ENCODE assay signal across 19 cellular contexts in genomic region chr15:85905626-85906025, GRCh38.
DNase-seq lines count a peak whose midpoint lies in the region; ATAC-seq and TF ChIP-seq lines count a peak whose summit lies in the region.
"Had no signal": no experiment of that assay in that cellular context is flagged by ENCODE, and none has a peak within 500 bp of the region (broad histone marks: within the 10 kb centered on the region; RNA-seq: fewer than 3 reads in every experiment).

No MANE protein-coding gene starts in this region.

- H3K14ac ChIP-seq in neuronal stem cell (ENCODE audit: low read length), result no peak overlapping the region

- peaks cover 9% of the 10 kb centered on the region for H3K27me3 Mint-ChIP-seq in GM23338 (ENCODE audit: insufficient read depth, low read depth, poor library complexity)
- peaks cover 4% of the 10 kb centered on the region for H3K27me3 Mint-ChIP-seq in endodermal cell (ENCODE audit: insufficient read depth)

- no peak overlapping the region for H3K4me3 ChIP-seq in GM23338
- no peak overlapping the region for H3K4me3 ChIP-seq in endodermal cell (ENCODE audit: low read length)
- no peak overlapping the region for H3K4me3 ChIP-seq in neuronal stem cell (ENCODE audit: low read length in 2 of 2)
- no peak overlapping the region for H3K4me3 ChIP-seq in lower lobe of right lung
- H3K4me3 ChIP-seq: BLaER1 had no signal

- H2BK5ac ChIP-seq in neuronal stem cell (ENCODE audit: low read length), result no peak overlapping the region

- H3K9me3 ChIP-seq in endodermal cell (ENCODE audit: control insufficient read depth, low read length) (no peaks in the 10 kb centered on the region), neuronal stem cell (replicated peaks in 1 of 2; ENCODE audit: control insufficient read depth in 2 of 2, insufficient read depth in 1 of 2, low read depth in 1 of 2, low read length in 2 of 2) (no peaks in the 10 kb centered on the region), lower lobe of right lung (no peaks in the 10 kb centered on the region)
- H3K9me3 ChIP-seq: BLaER1, Caco-2 had no signal

- 85 to 91% methylated on average over 4 to 7 of the region's 7 CpGs for WGBS in endodermal cell (ENCODE audit: insufficient coverage in 1 of 2, insufficient read length in 1 of 2), 2 experiments
- no CpG with 5 or more reads among the region's 7 CpGs for WGBS in neuronal stem cell (ENCODE audit: extremely low coverage in 2 of 2, insufficient read length in 2 of 2, insufficient replicate concordance in 1 of 2), 2 donors

- no peak overlapping the region for H3K23ac ChIP-seq in neuronal stem cell (ENCODE audit: low read depth, low read length, poor library complexity)

- no peaks in the 10 kb centered on the region for H4K20me1 ChIP-seq in GM23338 (replicated peaks; ENCODE audit: insufficient read depth)
- H4K20me1 ChIP-seq: BLaER1 had no signal

- intact Hi-C loops in lower lobe of right lung (cut with DNase I), result no loop called here

- H3K18ac ChIP-seq in neuronal stem cell (ENCODE audit: low read length), result peak overlapping the region; percentile 62

- peak; percentile 47; the same call in 2 of the 3 replicates for ATAC-seq in GM23338
- no peak for ATAC-seq in lower lobe of right lung
- ATAC-seq: CD8-positive, alpha-beta T cell; HCT116 had no signal

- TF ChIP-seq CTCF in GM23338 (conservative IDR thresholded peaks at IDR 0.05; ENCODE audit: low read depth in 2 of 2), result no peak
- no peak for TF ChIP-seq CTCF in endodermal cell (conservative IDR thresholded peaks at IDR 0.05)
- TF ChIP-seq CTCF in lower lobe of right lung (IDR thresholded peaks at IDR 0.05), result no peak

- DNase-seq in GM23338 (ENCODE audit: low spot score), result no peak
- peak; percentile 93 for DNase-seq in astrocyte of the hippocampus (ENCODE audit: low read depth, low spot score)
- DNase-seq in endodermal cell, result no peak
- DNase-seq in neuronal stem cell (ENCODE audit: low spot score), result no peak
- DNase-seq in HuH-7 (ENCODE audit: low spot score), result no peak
- DNase-seq in stimulated activated CD4-positive, alpha-beta T cell treated with anti-CD3 and anti-CD28 coated beads, Interleukin-2, amount 100 ng/mL, for 48 hours, result no peak
- no peak for DNase-seq in lower lobe of right lung
- no peak for DNase-seq in NCI-H187 (lab: John Stamatoyannopoulos, UW)
- DNase-seq: Caco-2; CD4-positive, CD25-positive, alpha-beta regulatory T cell; CD8-positive, alpha-beta T cell; DMS153; DND-41; H9 had no signal

- H3K27ac Mint-ChIP-seq in GM23338 (no peak overlapping the region), endodermal cell (no peak overlapping the region)
- H3K27ac Mint-ChIP-seq: B cell; CD4-positive, CD25-positive, alpha-beta regulatory T cell; CD8-positive, alpha-beta T cell; H9 had no signal

- H3K36me3 ChIP-seq in GM23338 (ENCODE audit: insufficient read depth), result no peaks in the 10 kb centered on the region
- H3K36me3 ChIP-seq in endodermal cell (ENCODE audit: control insufficient read depth, insufficient read depth, low read length), result no peaks in the 10 kb centered on the region
- H3K36me3 ChIP-seq in neuronal stem cell (replicated peaks in 1 of 2; ENCODE audit: control insufficient read depth in 2 of 2, insufficient read depth in 2 of 2, low read length in 2 of 2), result no peaks in the 10 kb centered on the region
- no peaks in the 10 kb centered on the region for H3K36me3 ChIP-seq in lower lobe of right lung
- H3K36me3 ChIP-seq: BLaER1 had no signal

- no peak overlapping the region for H3K9ac ChIP-seq in endodermal cell (ENCODE audit: extremely low read depth, low read length, poor library complexity, severe bottlenecking)
- H3K9ac ChIP-seq in neuronal stem cell (ENCODE audit: low read depth, low read length, poor library complexity), result no peak overlapping the region
- H3K9ac ChIP-seq: BLaER1 had no signal

- H3F3A ChIP-seq in GM23338 (replicated peaks; ENCODE audit: low read depth), result no peaks in the 10 kb centered on the region

- H3K27me3 ChIP-seq in GM23338 (ENCODE audit: insufficient read depth) (no peaks in the 10 kb centered on the region), endodermal cell (ENCODE audit: control insufficient read depth, insufficient read depth, low read length, poor library complexity, severe bottlenecking) (no peaks in the 10 kb centered on the region), neuronal stem cell (ENCODE audit: control insufficient read depth in 3 of 3, insufficient read depth in 3 of 3, low read depth in 1 of 3, low read length in 3 of 3) (no peaks in the 10 kb centered on the region), lower lobe of right lung (ENCODE audit: low read depth) (no peaks in the 10 kb centered on the region)
- H3K27me3 ChIP-seq: BLaER1 had no signal

- H2BK15ac ChIP-seq in neuronal stem cell (ENCODE audit: low read length), result no peak overlapping the region

- no peaks in the 10 kb centered on the region for H3K79me2 ChIP-seq in GM23338 (replicated peaks; ENCODE audit: insufficient read depth)

- H3K4ac ChIP-seq in neuronal stem cell (ENCODE audit: low read length), result no peak overlapping the region

- no peak overlapping the region for H2BK12ac ChIP-seq in neuronal stem cell (ENCODE audit: low read length)

- H3K4me1 ChIP-seq in GM23338 (ENCODE audit: insufficient read depth), result peaks cover 18% of the 10 kb centered on the region
- H3K4me1 ChIP-seq in endodermal cell (ENCODE audit: control insufficient read depth, insufficient read depth, low read length), result no peaks in the 10 kb centered on the region
- H3K4me1 ChIP-seq in neuronal stem cell (ENCODE audit: control insufficient read depth in 2 of 2, insufficient read depth in 1 of 2, low read depth in 1 of 2, low read length in 2 of 2), result peaks cover 0 to 10% of the 10 kb centered on the region in 2 donors
- no peaks in the 10 kb centered on the region for H3K4me1 ChIP-seq in lower lobe of right lung
- H3K4me1 ChIP-seq: Caco-2 had no signal

- H3K9me3 Mint-ChIP-seq in GM23338 (no peaks in the 10 kb centered on the region), endodermal cell (no peaks in the 10 kb centered on the region)
- H3K9me3 Mint-ChIP-seq: CD8-positive, alpha-beta T cell; H9 had no signal

- peaks cover 21% of the 10 kb centered on the region for H3K4me1 Mint-ChIP-seq in GM23338
- H3K4me1 Mint-ChIP-seq in endodermal cell, result peaks cover 1% of the 10 kb centered on the region
- H3K4me1 Mint-ChIP-seq: B cell had no signal

- no peak overlapping the region for H4K8ac ChIP-seq in neuronal stem cell (ENCODE audit: low read depth, low read length)

- no peak overlapping the region for H2AK5ac ChIP-seq in neuronal stem cell (ENCODE audit: low read depth, low read length)

- H3K27ac ChIP-seq in GM23338 (ENCODE audit: low read depth) (no peak overlapping the region), endodermal cell (ENCODE audit: low read depth, low read length) (peak overlapping the region; percentile 75), neuronal stem cell (replicated peaks; ENCODE audit: low read length) (no peak overlapping the region), lower lobe of right lung (no peak overlapping the region)
- H3K27ac ChIP-seq: 22Rv1, BLaER1, C4-2B had no signal

- H3K4me2 ChIP-seq in GM23338 (no peak overlapping the region), neuronal stem cell (ENCODE audit: insufficient read depth, low read length, poor library complexity, severe bottlenecking) (no peak overlapping the region)
- H3K4me2 ChIP-seq: BLaER1 had no signal

- H3K4me3 Mint-ChIP-seq in GM23338 (no peak overlapping the region), endodermal cell (no peak overlapping the region)
- H3K4me3 Mint-ChIP-seq: B cell; CD4-positive, CD25-positive, alpha-beta regulatory T cell; CD8-positive, alpha-beta T cell; H9 had no signal

- H3K79me1 ChIP-seq in neuronal stem cell (ENCODE audit: low read depth, low read length), result no peaks in the 10 kb centered on the region

- no peak overlapping the region for H4K91ac ChIP-seq in neuronal stem cell (ENCODE audit: low read depth, low read length, poor library complexity)

- H3K9me2 ChIP-seq in GM23338 (ENCODE audit: insufficient read depth), result peaks cover 10% of the 10 kb centered on the region; the same call in 1 of the 2 replicates

- H3K36me3 Mint-ChIP-seq in GM23338 (ENCODE audit: low read depth), result no peaks in the 10 kb centered on the region
- no peaks in the 10 kb centered on the region for H3K36me3 Mint-ChIP-seq in endodermal cell (ENCODE audit: low read depth)
- H3K36me3 Mint-ChIP-seq: CD4-positive, CD25-positive, alpha-beta regulatory T cell; CD8-positive, alpha-beta T cell had no signal

- no peak overlapping the region for H2BK120ac ChIP-seq in neuronal stem cell (ENCODE audit: low read depth, low read length)

- peak overlapping the region; percentile 90 for H2AFZ ChIP-seq in GM23338
- H2AFZ ChIP-seq in neuronal stem cell (ENCODE audit: low read length), result no peak overlapping the region
